ENCODE assay signal across 12 cellular contexts in genomic region chr5:139640432-139641115, GRCh38. TPM values are rescaled to one million over a fixed set of nuclear protein-coding genes. Genes with fewer than 3 reads are reported as not detected.
DNase-seq lines count a peak whose midpoint lies in the region; ATAC-seq and TF ChIP-seq lines count a peak whose summit lies in the region.
"Had no signal": no experiment of that assay in that cellular context is flagged by ENCODE, and none has a peak within 500 bp of the region (broad histone marks: within the 10 kb centered on the region; RNA-seq: fewer than 3 reads in every experiment).

No MANE protein-coding gene starts in this region.

- H4K91ac ChIP-seq in mesenchymal stem cell (ENCODE audit: low read length) = no peak overlapping the region

- H3K18ac ChIP-seq in mesenchymal stem cell (ENCODE audit: low read depth in 1 of 2, low read length in 2 of 2) = no peak overlapping the region

- no peak overlapping the region for H2BK120ac ChIP-seq in mesenchymal stem cell (ENCODE audit: low read depth, low read length)

- no peak overlapping the region for H4K8ac ChIP-seq in mesenchymal stem cell (ENCODE audit: low read length)

- no peak for TF ChIP-seq CTCF in WTC11 (IDR thresholded peaks at IDR 0.05)
- no peak for TF ChIP-seq CTCF in activated CD8-positive, alpha-beta T cell treated with anti-CD3 and anti-CD28 coated beads for 36 hours (IDR thresholded peaks at IDR 0.05)

- no peaks in the 10 kb centered on the region for H3K9me3 ChIP-seq in mesenchymal stem cell (ENCODE audit: control insufficient read depth, low read length)
- H3K9me3 ChIP-seq: adrenal gland, thoracic aorta had no signal

- peak; percentile 56 for DNase-seq in activated CD8-positive, alpha-beta memory T cell treated with anti-CD3 and anti-CD28 coated beads for 24 hours
- no peak for DNase-seq in activated CD8-positive, alpha-beta memory T cell treated with anti-CD3 and anti-CD28 coated beads, Interleukin-2, amount 10 ng/mL, durations not matched to agents 7 days and 5 days
- DNase-seq in WTC11 (ENCODE audit: low spot score) = no peak
- DNase-seq in mesenchymal stem cell = no peak
- DNase-seq in stimulated activated naive B cell treated with anti-CD40 and anti-IgM and Interleukin-4, amounts not matched to agents 10 μg/mL and 1 μg/mL and 100 μg/mL, for 72 hours = no peak
- DNase-seq in activated CD8-positive, alpha-beta T cell treated with anti-CD3 and anti-CD28 coated beads for 36 hours = no peak
- DNase-seq in G401 (ENCODE audit: low spot score) = no peak
- DNase-seq in NCI-H526 (lab: John Stamatoyannopoulos, UW) = no peak
- DNase-seq: dermis blood vessel endothelial cell had no signal

- H3K36me3 ChIP-seq in mesenchymal stem cell (ENCODE audit: control insufficient read depth in 1 of 2, insufficient read depth in 2 of 2, low read depth in 1 of 2, low read length in 2 of 2) = no peaks in the 10 kb centered on the region
- H3K36me3 ChIP-seq: adrenal gland, thoracic aorta had no signal

- peak overlapping the region; percentile 28 for H2AK5ac ChIP-seq in mesenchymal stem cell (ENCODE audit: low read length, severe bottlenecking)

- no peak overlapping the region for H3K4me2 ChIP-seq in mesenchymal stem cell (ENCODE audit: low read length, poor library complexity, severe bottlenecking)

- intact Hi-C loops in activated CD8-positive, alpha-beta T cell treated with anti-CD3 and anti-CD28 coated beads for 36 hours (cut with micrococcal nuclease) = no loop called here

- H3K27ac ChIP-seq in mesenchymal stem cell (ENCODE audit: low read length, poor library complexity, severe bottlenecking) = no peak overlapping the region
- H3K27ac ChIP-seq: thoracic aorta had no signal

- no peak overlapping the region for H2AFZ ChIP-seq in mesenchymal stem cell (ENCODE audit: low read depth, low read length)

- no peak overlapping the region for H3K27ac Mint-ChIP-seq in activated CD8-positive, alpha-beta memory T cell treated with anti-CD3 and anti-CD28 coated beads, Interleukin-2, amount 10 ng/mL, durations not matched to agents 7 days and 5 days
- H3K27ac Mint-ChIP-seq in WTC11 = peak overlapping the region; percentile 64; the same call in 1 of the 2 replicates
- peak overlapping the region; percentile 65 for H3K27ac Mint-ChIP-seq in stimulated activated naive B cell treated with anti-CD40 and anti-IgM and Interleukin-4, amounts not matched to agents 10 μg/mL and 1 μg/mL and 100 μg/mL, for 72 hours
- H3K27ac Mint-ChIP-seq in activated CD8-positive, alpha-beta T cell treated with anti-CD3 and anti-CD28 coated beads for 36 hours = no peak overlapping the region
- H3K27ac Mint-ChIP-seq: T-helper 2 cell treated with Interferon-gamma antibody and Interleukin-4, amounts not matched to agents 5 μg/mL and 100 μg/mL, for 36 hours had no signal

- no peak overlapping the region for H3K4me3 ChIP-seq in mesenchymal stem cell (ENCODE audit: insufficient read depth in 1 of 2, low read depth in 1 of 2, low read length in 2 of 2)
- H3K4me3 ChIP-seq: adrenal gland, thoracic aorta had no signal

- in situ Hi-C loops in G401 (cut with HindIII; ENCODE audit: low sequenced_read_pairs) = loop anchor here (10.0 kb wide), 1 partner anchor 66 kb away; no protein-coding TSS in a partner anchor

- H3K79me1 ChIP-seq in mesenchymal stem cell (replicated peaks; ENCODE audit: low read length, poor library complexity, severe bottlenecking) = peaks cover 10% of the 10 kb centered on the region

- peaks cover 74% of the 10 kb centered on the region for H3K4me1 ChIP-seq in mesenchymal stem cell (ENCODE audit: control insufficient read depth, insufficient read depth, low read depth, low read length)

- no peak overlapping the region for H3K14ac ChIP-seq in mesenchymal stem cell (ENCODE audit: low read length in 2 of 2)

- POLR2A ChIA-PET in WTC11 (lab: Charles Lee) = interaction anchor here (1.1 to 1.5 kb wide), 2 partner anchors 8 to 71 kb away, joined by 3 to 4 read pairs; partner anchors contain the start of gene CXXC5
- POLR2A ChIA-PET in activated CD8-positive, alpha-beta T cell treated with anti-CD3 and anti-CD28 coated beads for 36 hours (lab: Charles Lee) = no interaction called here

- peaks cover 45% of the 10 kb centered on the region for H3K4me1 Mint-ChIP-seq in activated CD8-positive, alpha-beta memory T cell treated with anti-CD3 and anti-CD28 coated beads, Interleukin-2, amount 10 ng/mL, durations not matched to agents 7 days and 5 days
- peaks cover 83% of the 10 kb centered on the region for H3K4me1 Mint-ChIP-seq in WTC11
- peaks cover 56 to 99% of the 10 kb centered on the region in 2 donors for H3K4me1 Mint-ChIP-seq in stimulated activated naive B cell treated with anti-CD40 and anti-IgM and Interleukin-4, amounts not matched to agents 10 μg/mL and 1 μg/mL and 100 μg/mL, for 72 hours
- peaks cover 33% of the 10 kb centered on the region for H3K4me1 Mint-ChIP-seq in activated CD8-positive, alpha-beta T cell treated with anti-CD3 and anti-CD28 coated beads for 36 hours (ENCODE audit: low read depth)

- no peaks in the 10 kb centered on the region for H3K9me3 Mint-ChIP-seq in activated CD8-positive, alpha-beta memory T cell treated with anti-CD3 and anti-CD28 coated beads, Interleukin-2, amount 10 ng/mL, durations not matched to agents 7 days and 5 days (ENCODE audit: low read depth)
- H3K9me3 Mint-ChIP-seq in WTC11 = no peaks in the 10 kb centered on the region
- H3K9me3 Mint-ChIP-seq in stimulated activated naive B cell treated with anti-CD40 and anti-IgM and Interleukin-4, amounts not matched to agents 10 μg/mL and 1 μg/mL and 100 μg/mL, for 72 hours = no peaks in the 10 kb centered on the region
- no peaks in the 10 kb centered on the region for H3K9me3 Mint-ChIP-seq in activated CD8-positive, alpha-beta T cell treated with anti-CD3 and anti-CD28 coated beads for 36 hours
- H3K9me3 Mint-ChIP-seq: T-helper 2 cell treated with Interferon-gamma antibody and Interleukin-4, amounts not matched to agents 5 μg/mL and 100 μg/mL, for 36 hours had no signal

- ATAC-seq in activated CD8-positive, alpha-beta memory T cell treated with anti-CD3 and anti-CD28 coated beads, Interleukin-2, amount 10 ng/mL, durations not matched to agents 7 days and 5 days = no peak
- no peak for ATAC-seq in WTC11
- no peak for ATAC-seq in stimulated activated naive B cell treated with anti-CD40 and anti-IgM and Interleukin-4, amounts not matched to agents 10 μg/mL and 1 μg/mL and 100 μg/mL, for 72 hours (replicated peaks)
- no peak for ATAC-seq in activated CD8-positive, alpha-beta T cell treated with anti-CD3 and anti-CD28 coated beads for 36 hours

- H3K9ac ChIP-seq in mesenchymal stem cell (ENCODE audit: low read length) = no peak overlapping the region

- no peak overlapping the region for H2BK15ac ChIP-seq in mesenchymal stem cell (ENCODE audit: low read depth, poor library complexity, severe bottlenecking)

- WGBS in mesenchymal stem cell = 91% methylated on average over 13 of the region's 13 CpGs

- peaks cover 0 to 3% of the 10 kb centered on the region in 2 experiments for H3K27me3 ChIP-seq in mesenchymal stem cell (ENCODE audit: control insufficient read depth in 1 of 2, insufficient read depth in 1 of 2, low read length in 2 of 2)
- H3K27me3 ChIP-seq: adrenal gland had no signal

- CTCF ChIA-PET in activated CD8-positive, alpha-beta memory T cell treated with anti-CD3 and anti-CD28 coated beads, Interleukin-2, amount 10 ng/mL, durations not matched to agents 7 days and 5 days (lab: Charles Lee) = no interaction called here
- CTCF ChIA-PET in WTC11 (lab: Charles Lee) = interaction anchor here (0.6 to 12.0 kb wide), 5 partner anchors 58 to 148 kb away, joined by 3 to 247 read pairs (median 5); no protein-coding TSS in a partner anchor
- CTCF ChIA-PET in activated CD8-positive, alpha-beta T cell treated with anti-CD3 and anti-CD28 coated beads for 36 hours (lab: Charles Lee) = interaction anchor here (1.2 to 9.9 kb wide), 2 partner anchors 125 to 128 kb away, joined by 3 to 211 read pairs; no protein-coding TSS in a partner anchor

- H3K36me3 Mint-ChIP-seq in activated CD8-positive, alpha-beta memory T cell treated with anti-CD3 and anti-CD28 coated beads, Interleukin-2, amount 10 ng/mL, durations not matched to agents 7 days and 5 days = peaks cover 5% of the 10 kb centered on the region
- no peaks in the 10 kb centered on the region for H3K36me3 Mint-ChIP-seq in WTC11
- H3K36me3 Mint-ChIP-seq in stimulated activated naive B cell treated with anti-CD40 and anti-IgM and Interleukin-4, amounts not matched to agents 10 μg/mL and 1 μg/mL and 100 μg/mL, for 72 hours = peaks cover 6 to 36% of the 10 kb centered on the region in 2 donors
- no peaks in the 10 kb centered on the region for H3K36me3 Mint-ChIP-seq in activated CD8-positive, alpha-beta T cell treated with anti-CD3 and anti-CD28 coated beads for 36 hours (ENCODE audit: low read depth)

- H2BK5ac ChIP-seq in mesenchymal stem cell (ENCODE audit: low read depth, low read length, poor library complexity, severe bottlenecking) = no peak overlapping the region

- H3K23ac ChIP-seq in mesenchymal stem cell (ENCODE audit: low read length in 2 of 2) = no peak overlapping the region

- H2BK12ac ChIP-seq in mesenchymal stem cell (ENCODE audit: low read length in 2 of 2) = peak overlapping the region in 1 of 2 experiments; percentile 7

- H3K4ac ChIP-seq in mesenchymal stem cell (ENCODE audit: low read depth in 1 of 2, low read length in 2 of 2) = no peak overlapping the region

- peaks cover 5% of the 10 kb centered on the region for H3K27me3 Mint-ChIP-seq in activated CD8-positive, alpha-beta memory T cell treated with anti-CD3 and anti-CD28 coated beads, Interleukin-2, amount 10 ng/mL, durations not matched to agents 7 days and 5 days
- H3K27me3 Mint-ChIP-seq in WTC11 (ENCODE audit: low read depth) = peaks cover 18% of the 10 kb centered on the region
- no peaks in the 10 kb centered on the region for H3K27me3 Mint-ChIP-seq in stimulated activated naive B cell treated with anti-CD40 and anti-IgM and Interleukin-4, amounts not matched to agents 10 μg/mL and 1 μg/mL and 100 μg/mL, for 72 hours
- peaks cover 3% of the 10 kb centered on the region for H3K27me3 Mint-ChIP-seq in activated CD8-positive, alpha-beta T cell treated with anti-CD3 and anti-CD28 coated beads for 36 hours

- H3K4me3 Mint-ChIP-seq in activated CD8-positive, alpha-beta memory T cell treated with anti-CD3 and anti-CD28 coated beads, Interleukin-2, amount 10 ng/mL, durations not matched to agents 7 days and 5 days = no peak overlapping the region
- no peak overlapping the region for H3K4me3 Mint-ChIP-seq in WTC11
- no peak overlapping the region for H3K4me3 Mint-ChIP-seq in stimulated activated naive B cell treated with anti-CD40 and anti-IgM and Interleukin-4, amounts not matched to agents 10 μg/mL and 1 μg/mL and 100 μg/mL, for 72 hours
- no peak overlapping the region for H3K4me3 Mint-ChIP-seq in activated CD8-positive, alpha-beta T cell treated with anti-CD3 and anti-CD28 coated beads for 36 hours
- H3K4me3 Mint-ChIP-seq: T-helper 2 cell treated with Interferon-gamma antibody and Interleukin-4, amounts not matched to agents 5 μg/mL and 100 μg/mL, for 36 hours had no signal

RNA-seq across cellular contexts. Expression of gene CXXC5, which starts 7.6 kb away (rescaled TPM):
- total RNA-seq in activated CD8-positive, alpha-beta memory T cell treated with anti-CD3 and anti-CD28 coated beads, Interleukin-2, amount 10 ng/mL, durations not matched to agents 7 days and 5 days = 1 to 10 TPM; 1.8 to 4.1 TPM
- total RNA-seq in WTC11 (2021) = 77.5 to 97.2 TPM (median 78.0 TPM) in 3 replicates
- 75.1 TPM for polyA plus RNA-seq in mesenchymal stem cell (2013, experiment 1 of 2)
- 76.7 TPM for polyA plus RNA-seq in mesenchymal stem cell (2013, experiment 2 of 2)
- total RNA-seq in activated CD8-positive, alpha-beta T cell treated with anti-CD3 and anti-CD28 coated beads for 36 hours = 1 to 10 TPM; 3.5 to 4.3 TPM
- 280 and 322 TPM in 2 replicates for total RNA-seq in G401 (2014; rRNA removed; shearing (Covaris generic))

Comparison
In these comparisons a context has a peak if more than half of its experiments do, and no peak if none do; other contexts are left out.
1. H3K27ac Mint-ChIP-seq: peak in WTC11 (single experiment) and stimulated activated naive B cell treated with anti-CD40 and anti-IgM and Interleukin-4, amounts not matched to agents 10 μg/mL and 1 μg/mL and 100 μg/mL, for 72 hours (single experiment); none in activated CD8-positive, alpha-beta memory T cell treated with anti-CD3 and anti-CD28 coated beads, Interleukin-2, amount 10 ng/mL, durations not matched to agents 7 days and 5 days (single experiment) and activated CD8-positive, alpha-beta T cell treated with anti-CD3 and anti-CD28 coated beads for 36 hours (single experiment).
2. RNA of gene CXXC5, which starts 7.6 kb away (total RNA-seq): 280 to 322 TPM in G401 and 77.5 to 97.2 TPM in WTC11; 3.5 to 4.3 TPM in activated CD8-positive, alpha-beta T cell treated with anti-CD3 and anti-CD28 coated beads for 36 hours and 1.8 to 4.1 TPM in activated CD8-positive, alpha-beta memory T cell treated with anti-CD3 and anti-CD28 coated beads, Interleukin-2, amount 10 ng/mL, durations not matched to agents 7 days and 5 days; every median in the first group is over 10 times any median in the second.